20 cellular contexts compared by ENCODE assay signal in genomic region chr10:111578076-111578475, GRCh38.
"Had no signal": no experiment of that assay in that cellular context is flagged by ENCODE, and none has a peak within 500 bp of the region (broad histone marks: within the 10 kb centered on the region; RNA-seq: fewer than 3 reads in every experiment).

No MANE protein-coding gene starts in this region.

- ATAC-seq: activated CD4-positive, alpha-beta T cell treated with anti-CD3 and anti-CD28 coated beads for 36 hours; activated naive CD4-positive, alpha-beta T cell treated with anti-CD3 and anti-CD28 coated beads, Interleukin-2, amount 50 U/mL, for 72 hours; body of pancreas; gastroesophageal sphincter; heart left ventricle; naive thymus-derived CD4-positive, alpha-beta T cell; stimulated activated naive B cell treated with anti-CD40 and anti-IgM and Interleukin-4, amounts not matched to agents 10 μg/mL and 1 μg/mL and 100 μg/mL, for 72 hours; upper lobe of right lung; WTC11 had no signal

- H3K9me3 ChIP-seq: body of pancreas, ovary, thoracic aorta, upper lobe of right lung had no signal

- H3K4me3 ChIP-seq: body of pancreas, dorsolateral prefrontal cortex, gastroesophageal sphincter, heart left ventricle, left ventricle myocardium inferior, ovary, sigmoid colon, thoracic aorta, upper lobe of right lung had no signal

- H3K27me3 ChIP-seq: body of pancreas, gastroesophageal sphincter, ovary, sigmoid colon, upper lobe of right lung had no signal

- H3K27ac ChIP-seq: body of pancreas, dorsolateral prefrontal cortex, epithelial cell of prostate, gastroesophageal sphincter, heart left ventricle, left ventricle myocardium inferior, ovary, sigmoid colon, thoracic aorta, upper lobe of right lung had no signal

- DNase-seq: activated CD4-positive, alpha-beta T cell treated with anti-CD3 and anti-CD28 coated beads for 36 hours; activated CD4-positive, alpha-beta T cell treated with anti-CD3 and anti-CD28 coated beads, Interleukin-2, amount 50 U/mL, for 48 hours; activated gamma-delta T cell treated with Interleukin-2 at 50 U/mL for 16 hours; body of pancreas; central memory CD4-positive, alpha-beta T cell; endodermal cell; heart left ventricle; kidney; left ventricle myocardium inferior; naive thymus-derived CD4-positive, alpha-beta T cell; ovary; sigmoid colon; stimulated activated naive B cell treated with anti-CD40 and anti-IgM and Interleukin-4, amounts not matched to agents 10 μg/mL and 1 μg/mL and 100 μg/mL, for 72 hours; upper lobe of right lung had no signal

- H3K4me1 ChIP-seq: body of pancreas, gastroesophageal sphincter, heart left ventricle, left ventricle myocardium inferior, sigmoid colon, upper lobe of right lung had no signal

- H3K36me3 ChIP-seq: gastroesophageal sphincter, heart left ventricle, left ventricle myocardium inferior, ovary, sigmoid colon, thoracic aorta, upper lobe of right lung had no signal
